22 cellular contexts compared by ENCODE assay signal in genomic region chr13:44323754-44324153, GRCh38.
"Had no signal": no experiment of that assay in that cellular context is flagged by ENCODE, and none has a peak within 500 bp of the region (broad histone marks: within the 10 kb centered on the region; RNA-seq: fewer than 3 reads in every experiment).

No MANE protein-coding gene starts in this region.

- H3K4me1 ChIP-seq: gastrocnemius medialis, heart right ventricle, left lung had no signal

- H3K9me3 ChIP-seq: esophagus muscularis mucosa, gastrocnemius medialis, left lung, lower lobe of right lung, mucosa of descending colon had no signal

- H3K4me3 ChIP-seq: coronary artery, dorsolateral prefrontal cortex, esophagus muscularis mucosa, gastrocnemius medialis, heart right ventricle, left lung, lower lobe of right lung, mucosa of descending colon had no signal

- H3K27ac ChIP-seq: coronary artery, dorsolateral prefrontal cortex, esophagus muscularis mucosa, gastrocnemius medialis, heart right ventricle, left lung, lower lobe of right lung had no signal

- FAIRE-seq: colon, endometrium, islet of Langerhans, keratinocyte had no signal

- H3K27me3 ChIP-seq: dorsolateral prefrontal cortex, esophagus muscularis mucosa, gastrocnemius medialis, heart right ventricle, left lung had no signal

- H3K36me3 ChIP-seq: esophagus muscularis mucosa, gastrocnemius medialis, heart right ventricle, left lung, lower lobe of right lung had no signal

- DNase-seq: dermis blood vessel endothelial cell; dorsolateral prefrontal cortex; effector CD8-positive, alpha-beta T cell; effector memory CD8-positive, alpha-beta T cell; endodermal cell; foreskin melanocyte; gastrocnemius medialis; glutamatergic neuron; heart right ventricle; hippocampal formation; left cardiac atrium; left lung; left ventricle myocardium superior; lower lobe of right lung; mesenchymal stem cell; mucosa of descending colon had no signal
